In the genomic region with DNA sequence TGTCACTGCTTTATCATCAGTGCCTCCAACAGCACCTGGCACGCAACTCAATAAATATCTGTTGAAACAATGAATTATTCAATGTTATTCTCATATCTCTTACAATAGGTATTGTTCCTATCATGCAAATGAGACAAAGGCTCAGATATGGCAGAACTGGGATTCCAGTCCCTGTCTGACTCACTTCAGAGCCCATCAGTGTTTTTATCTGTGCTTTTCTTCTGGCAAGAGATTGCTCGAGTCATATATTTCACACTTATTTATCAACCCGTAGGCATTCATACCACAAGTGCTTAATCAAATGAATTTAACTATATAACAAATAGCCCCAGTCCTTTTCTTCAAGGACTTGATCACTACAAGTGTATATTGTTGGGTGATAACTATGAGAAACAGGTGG, we compare ENCODE assay signal across 15 cellular contexts.
DNase-seq lines count a peak whose midpoint lies in the region; ATAC-seq and TF ChIP-seq lines count a peak whose summit lies in the region.
"Had no signal": no experiment of that assay in that cellular context is flagged by ENCODE, and none has a peak within 500 bp of the region (broad histone marks: within the 10 kb centered on the region; RNA-seq: fewer than 3 reads in every experiment).

No MANE protein-coding gene starts in this region.

- H3K9me3 Mint-ChIP-seq in IgD-negative memory B cell (no peaks in the 10 kb centered on the region), memory B cell (no peaks in the 10 kb centered on the region)
- no peaks in the 10 kb centered on the region for H3K9me3 Mint-ChIP-seq in CD4-positive, alpha-beta T cell

- no peak overlapping the region for H3K27ac ChIP-seq in CD4-positive, alpha-beta T cell (ENCODE audit: low read depth, low read length)
- H3K27ac ChIP-seq: A549 had no signal

- H3K27ac Mint-ChIP-seq in IgD-negative memory B cell (peak overlapping the region in 2 of 3 donors; percentile 29 to 80), memory B cell (peak overlapping the region; percentile 96)
- H3K27ac Mint-ChIP-seq in CD4-positive, alpha-beta T cell: no peak overlapping the region

- H3K27me3 Mint-ChIP-seq in IgD-negative memory B cell: peaks cover 5% of the 10 kb centered on the region
- no peaks in the 10 kb centered on the region for H3K27me3 Mint-ChIP-seq in memory B cell
- H3K27me3 Mint-ChIP-seq in CD4-positive, alpha-beta T cell: peaks cover 20% of the 10 kb centered on the region

- POLR2A ChIA-PET in CD4-positive, alpha-beta T cell (lab: Charles Lee): no interaction called here

- H3K9me3 ChIP-seq in CD4-positive, alpha-beta T cell (ENCODE audit: control insufficient read depth, low read length): no peaks in the 10 kb centered on the region
- H3K9me3 ChIP-seq: A549 had no signal

- intact Hi-C loops in CD4-positive, alpha-beta T cell (cut with DNase I, micrococcal nuclease): loop anchor here in 1 of 2 experiments (5.0 kb wide), 1 partner anchor 215 kb away; the partner anchor contains the start of gene ACYP2

- CTCF ChIA-PET in CD4-positive, alpha-beta T cell (lab: Charles Lee): no interaction called here

- H3K27me3 ChIP-seq in CD4-positive, alpha-beta T cell (ENCODE audit: control insufficient read depth, insufficient read depth, low read length): no peaks in the 10 kb centered on the region

- ATAC-seq in memory B cell (ENCODE audit: low read depth) (no peak), HG02759 (IDR thresholded peaks at IDR 0.05; ENCODE audit: unreplicated experiment) (no peak)
- no peak for ATAC-seq in CD4-positive, alpha-beta T cell (ENCODE audit: poor library complexity)
- ATAC-seq: A549 had no signal

- TF ChIP-seq CTCF in CD4-positive, alpha-beta T cell (IDR thresholded peaks at IDR 0.05): no peak

- H3K36me3 Mint-ChIP-seq in IgD-negative memory B cell (no peaks in the 10 kb centered on the region), memory B cell (no peaks in the 10 kb centered on the region)
- no peaks in the 10 kb centered on the region for H3K36me3 Mint-ChIP-seq in CD4-positive, alpha-beta T cell (ENCODE audit: low read depth)

- peak overlapping the region in 1 of 4 donors; percentile 30 for H3K4me3 Mint-ChIP-seq in IgD-negative memory B cell
- no peak overlapping the region for H3K4me3 Mint-ChIP-seq in memory B cell
- H3K4me3 Mint-ChIP-seq in CD4-positive, alpha-beta T cell: no peak overlapping the region

- H3K4me1 Mint-ChIP-seq in IgD-negative memory B cell (peaks cover 10 to 15% (median 12%) of the 10 kb centered on the region in 3 donors), memory B cell (peaks cover 17% of the 10 kb centered on the region)
- H3K4me1 Mint-ChIP-seq in CD4-positive, alpha-beta T cell (ENCODE audit: low read depth): peaks cover 11% of the 10 kb centered on the region

- DNase-seq in EH (ENCODE audit: low read depth): peak; percentile 43
- peak; percentile 30 for DNase-seq in dermis blood vessel endothelial cell
- no peak for DNase-seq in memory B cell (ENCODE audit: low spot score in 2 of 2)
- no peak for DNase-seq in GOT3 (lab: John Stamatoyannopoulos, UW)
- no peak for DNase-seq in C1 segment of cervical spinal cord (lab: John Stamatoyannopoulos, UW)
- no peak for DNase-seq in CD4-positive, alpha-beta T cell
- DNase-seq: Calu3, DMS79, NCI-H1048, NCI-H146, NCI-H2227 treated with DMSO at 0.1 percent for 48 hours, RPMI8226 had no signal

Comparison
In these comparisons a context has a peak if more than half of its experiments do, and no peak if none do; other contexts are left out.
1. DNase-seq: peak in EH (single experiment) and dermis blood vessel endothelial cell (single experiment); none in memory B cell (0 of 2), GOT3 (single experiment), C1 segment of cervical spinal cord (0 of 14) and CD4-positive, alpha-beta T cell (0 of 10).